12 cellular contexts compared by ENCODE assay signal in the genomic region with DNA sequence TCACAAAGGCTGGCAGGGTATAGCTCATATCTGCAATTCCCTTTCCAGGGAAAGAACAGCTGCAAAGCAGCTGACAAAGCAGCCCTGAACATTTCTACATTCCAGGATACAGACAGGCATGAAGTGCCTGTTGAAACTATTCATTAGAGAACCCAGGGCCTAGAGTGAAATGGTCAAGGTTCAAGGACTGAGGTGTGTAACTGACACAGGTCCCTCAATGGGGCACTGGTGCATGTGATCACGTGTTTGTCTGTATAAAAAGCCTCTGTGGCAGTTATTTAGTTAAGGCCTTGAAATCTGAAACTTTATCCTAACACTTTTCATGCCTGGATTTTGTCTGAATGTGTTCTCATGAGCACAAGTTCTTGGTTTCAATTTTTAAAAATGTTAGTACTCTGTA. TPM values are rescaled to one million over a fixed set of nuclear protein-coding genes. Genes with fewer than 3 reads are reported as not detected.
DNase-seq lines count a peak whose midpoint lies in the region; ATAC-seq, FAIRE-seq and TF ChIP-seq lines count a peak whose summit lies in the region.
"Had no signal": no experiment of that assay in that cellular context is flagged by ENCODE, and none has a peak within 500 bp of the region (broad histone marks: within the 10 kb centered on the region; RNA-seq: fewer than 3 reads in every experiment).

No MANE protein-coding gene starts in this region.

- H3K4me2 ChIP-seq in endothelial cell of umbilical vein (ENCODE audit: insufficient read depth, low read length): no peak overlapping the region

- H3K27ac Mint-ChIP-seq in activated naive CD8-positive, alpha-beta T cell: peak overlapping the region; percentile 34
- no peak overlapping the region for H3K27ac Mint-ChIP-seq in activated naive CD8-positive, alpha-beta T cell treated with anti-CD3 and anti-CD28 coated beads for 36 hours
- H3K27ac Mint-ChIP-seq in memory B cell: peak overlapping the region; percentile 41

- no peak overlapping the region for H3K4me3 Mint-ChIP-seq in activated naive CD8-positive, alpha-beta T cell
- no peak overlapping the region for H3K4me3 Mint-ChIP-seq in activated naive CD8-positive, alpha-beta T cell treated with anti-CD3 and anti-CD28 coated beads for 36 hours
- H3K4me3 Mint-ChIP-seq in memory B cell: no peak overlapping the region

- no peaks in the 10 kb centered on the region for H4K20me1 ChIP-seq in endothelial cell of umbilical vein (replicated peaks; ENCODE audit: control insufficient read depth, extremely low read depth, insufficient read depth, low read length)

- H3K4me3 ChIP-seq in endothelial cell of umbilical vein (replicated peaks in 1 of 3; ENCODE audit: insufficient read depth in 1 of 3, low read depth in 1 of 3, low read length in 3 of 3) (no peak overlapping the region), uterus (no peak overlapping the region)
- H3K4me3 ChIP-seq: Peyer's patch had no signal

- H3K9me3 ChIP-seq in endothelial cell of umbilical vein (replicated peaks; ENCODE audit: control insufficient read depth, insufficient read depth, low read length): no peaks in the 10 kb centered on the region
- no peaks in the 10 kb centered on the region for H3K9me3 ChIP-seq in uterus
- H3K9me3 ChIP-seq: Peyer's patch had no signal

- no peak for DNase-seq in activated naive CD8-positive, alpha-beta T cell treated with anti-CD3 and anti-CD28 coated beads for 36 hours
- DNase-seq in endothelial cell of umbilical vein (ENCODE audit: low read depth, low spot score) (no peak), memory B cell (ENCODE audit: low spot score in 2 of 2) (no peak), uterus (no peak), NCI-H1092 (lab: John Stamatoyannopoulos, UW) (no peak)
- DNase-seq: AML-193, KBM-7, nucleus accumbens had no signal

- no TSS peak for BruUV-seq in endothelial cell of umbilical vein (replicated peaks; lab: Mats Ljungman, UMichigan)

- peaks cover 29% of the 10 kb centered on the region for H3K4me1 Mint-ChIP-seq in activated naive CD8-positive, alpha-beta T cell (ENCODE audit: low read depth)
- peaks cover 34% of the 10 kb centered on the region for H3K4me1 Mint-ChIP-seq in activated naive CD8-positive, alpha-beta T cell treated with anti-CD3 and anti-CD28 coated beads for 36 hours
- peaks cover 25% of the 10 kb centered on the region for H3K4me1 Mint-ChIP-seq in memory B cell

- H3K27ac ChIP-seq in endothelial cell of umbilical vein (ENCODE audit: insufficient read depth, low read depth, low read length) (no peak overlapping the region), uterus (peak overlapping the region; percentile 35 to 69)

- H2AFZ ChIP-seq in endothelial cell of umbilical vein (ENCODE audit: low read depth, low read length): no peak overlapping the region

- H3K9ac ChIP-seq in endothelial cell of umbilical vein (replicated peaks; ENCODE audit: extremely low read depth, insufficient read depth, low read length): no peak overlapping the region

- dilution Hi-C loops in endothelial cell of umbilical vein (cut with MboI; ENCODE audit: extremely low pct_ligation_motif_present, low sequenced_read_pairs): no loop called here

- H3K27me3 ChIP-seq in endothelial cell of umbilical vein (ENCODE audit: control insufficient read depth in 2 of 2, insufficient read depth in 2 of 2, low read length in 2 of 2): no peaks in the 10 kb centered on the region
- H3K27me3 ChIP-seq in uterus: no peaks in the 10 kb centered on the region
- H3K27me3 ChIP-seq: Peyer's patch had no signal

- peaks cover 28% of the 10 kb centered on the region for H3K4me1 ChIP-seq in endothelial cell of umbilical vein (ENCODE audit: control insufficient read depth, extremely low read depth, insufficient read depth, low read length)
- H3K4me1 ChIP-seq in uterus: peaks cover 0 to 14% of the 10 kb centered on the region in 2 donors

- H3K36me3 ChIP-seq in endothelial cell of umbilical vein (ENCODE audit: control insufficient read depth in 2 of 2, extremely low read depth in 1 of 2, insufficient read depth in 2 of 2, low read length in 2 of 2) (peaks cover 30 to 36% of the 10 kb centered on the region in 2 experiments), uterus (no peaks in the 10 kb centered on the region)

- H3K9me1 ChIP-seq in endothelial cell of umbilical vein (replicated peaks; ENCODE audit: control insufficient read depth, extremely low read depth, insufficient read depth, low read length): no peaks in the 10 kb centered on the region

- peaks cover 24% of the 10 kb centered on the region for H3K36me3 Mint-ChIP-seq in activated naive CD8-positive, alpha-beta T cell
- peaks cover 30% of the 10 kb centered on the region for H3K36me3 Mint-ChIP-seq in activated naive CD8-positive, alpha-beta T cell treated with anti-CD3 and anti-CD28 coated beads for 36 hours
- peaks cover 39% of the 10 kb centered on the region for H3K36me3 Mint-ChIP-seq in memory B cell

- POLR2A ChIA-PET in endothelial cell of umbilical vein (lab: Charles Lee): no interaction called here

- no peaks in the 10 kb centered on the region for H3K9me3 Mint-ChIP-seq in activated naive CD8-positive, alpha-beta T cell (ENCODE audit: low read depth)
- no peaks in the 10 kb centered on the region for H3K9me3 Mint-ChIP-seq in activated naive CD8-positive, alpha-beta T cell treated with anti-CD3 and anti-CD28 coated beads for 36 hours
- no peaks in the 10 kb centered on the region for H3K9me3 Mint-ChIP-seq in memory B cell

- CTCF ChIA-PET in endothelial cell of umbilical vein (lab: Charles Lee): no interaction called here

- TF ChIP-seq POLR2A in endothelial cell of umbilical vein (IDR thresholded peaks at IDR 0.05; ENCODE audit: low read depth, low read length): no peak
- no peak for TF ChIP-seq POLR2A in uterus (IDR thresholded peaks at IDR 0.05)

- ATAC-seq in memory B cell (ENCODE audit: low read depth) (no peak), GM18502 (IDR thresholded peaks at IDR 0.05; ENCODE audit: poor library complexity, unreplicated experiment) (no peak), HG03139 (IDR thresholded peaks at IDR 0.05; ENCODE audit: unreplicated experiment) (no peak)

- intact Hi-C loops in endothelial cell of umbilical vein (cut with micrococcal nuclease): loop anchor here (5.0 kb wide), 1 partner anchor 48 kb away; the partner anchor contains the start of genes ANKRD13A and GIT2
- intact Hi-C loops in uterus (cut with DNase I; ENCODE audit: low total_unique reads): no loop called here

- H3K79me2 ChIP-seq in endothelial cell of umbilical vein (ENCODE audit: control insufficient read depth, insufficient read depth, low read length): no peaks in the 10 kb centered on the region

- H3K27me3 Mint-ChIP-seq in activated naive CD8-positive, alpha-beta T cell: no peaks in the 10 kb centered on the region
- no peaks in the 10 kb centered on the region for H3K27me3 Mint-ChIP-seq in activated naive CD8-positive, alpha-beta T cell treated with anti-CD3 and anti-CD28 coated beads for 36 hours
- H3K27me3 Mint-ChIP-seq in memory B cell: no peaks in the 10 kb centered on the region

- peak; percentile 24 for FAIRE-seq in endothelial cell of umbilical vein (lab: Jason Lieb, UNC)

- TF ChIP-seq CTCF in endothelial cell of umbilical vein (IDR thresholded peaks at IDR 0.05; ENCODE audit: extremely low read depth in 1 of 2, insufficient read depth in 1 of 2, low read depth in 1 of 2, low read length in 2 of 2): no peak
- no peak for TF ChIP-seq CTCF in uterus (IDR thresholded peaks at IDR 0.05)

TF ChIP-seq in endothelial cell of umbilical vein, 7 proteins besides CTCF, POLR2A, EP300 and RAD21 (continues in another document):
- TF ChIP-seq, protein P1, sequence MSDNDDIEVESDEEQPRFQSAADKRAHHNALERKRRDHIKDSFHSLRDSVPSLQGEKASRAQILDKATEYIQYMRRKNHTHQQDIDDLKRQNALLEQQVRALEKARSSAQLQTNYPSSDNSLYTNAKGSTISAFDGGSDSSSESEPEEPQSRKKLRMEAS (IDR thresholded peaks at IDR 0.05; ENCODE audit: insufficient read depth, insufficient read length): no peak
- no peak for TF ChIP-seq GATA2 (IDR thresholded peaks at IDR 0.05; ENCODE audit: insufficient read depth, insufficient read length, low read depth, low read length)

RNA-seq across cellular contexts. Expression of gene GIT2, which starts 47.1 kb away (rescaled TPM):
- 10 to 100 TPM; 50.6 to 51.0 TPM for total RNA-seq in activated naive CD8-positive, alpha-beta T cell treated with anti-CD3 and anti-CD28 coated beads for 36 hours
- total RNA-seq in endothelial cell of umbilical vein (67.7 and 77.2 TPM in 2 replicates), uterus (10 to 100 TPM; 30.3 to 55.7 (median 47.0) TPM)
- polyA plus RNA-seq in endothelial cell of umbilical vein: 32.5 and 37.3 TPM in 2 replicates
- polyA plus RNA-seq in endothelial cell of umbilical vein (2011; cell fraction: cytosol; rRNA removed): 34.1 and 34.6 TPM in 2 replicates
- 122 and 128 TPM in 2 replicates for polyA plus RNA-seq in endothelial cell of umbilical vein (2011; cell fraction: nucleus; rRNA removed)
- polyA plus RNA-seq in endothelial cell of umbilical vein (2012): 37.4 and 38.7 TPM in 2 replicates
- 83.4 and 88.7 TPM in 2 replicates for polyA minus RNA-seq in endothelial cell of umbilical vein
- polyA minus RNA-seq in endothelial cell of umbilical vein (2011; cell fraction: cytosol; rRNA and poly(A)+ RNA removed): 10.2 TPM
- 94.9 and 130 TPM in 2 replicates for polyA minus RNA-seq in endothelial cell of umbilical vein (2011; cell fraction: nucleus; rRNA and poly(A)+ RNA removed)

RNA-seq across cellular contexts. Expression of gene TCHP, which starts 49.0 kb away (rescaled TPM):
- 10 to 100 TPM; 22.9 to 24.9 TPM for total RNA-seq in activated naive CD8-positive, alpha-beta T cell treated with anti-CD3 and anti-CD28 coated beads for 36 hours
- total RNA-seq in endothelial cell of umbilical vein (24.3 and 26.0 TPM in 2 replicates), uterus (10 to 100 TPM in 3 of 4 donors, 1 to 10 TPM in 1; 5.9 to 19.0 (median 12.8) TPM)
- 9.4 and 12.9 TPM in 2 replicates for polyA plus RNA-seq in endothelial cell of umbilical vein
- polyA plus RNA-seq in endothelial cell of umbilical vein (2011; cell fraction: cytosol; rRNA removed): 12.1 and 12.5 TPM in 2 replicates
- 42.3 and 50.3 TPM in 2 replicates for polyA plus RNA-seq in endothelial cell of umbilical vein (2011; cell fraction: nucleus; rRNA removed)
- polyA plus RNA-seq in endothelial cell of umbilical vein (2012): 18.5 and 20.5 TPM in 2 replicates
- 8.3 and 13.2 TPM in 2 replicates for polyA minus RNA-seq in endothelial cell of umbilical vein
- polyA minus RNA-seq in endothelial cell of umbilical vein (2011; cell fraction: cytosol; rRNA and poly(A)+ RNA removed): 9.9 TPM
- polyA minus RNA-seq in endothelial cell of umbilical vein (2011; cell fraction: nucleus; rRNA and poly(A)+ RNA removed): 11.3 and 18.9 TPM in 2 replicates

RNA-seq across cellular contexts. Expression of gene ANKRD13A, which starts 50.1 kb away (rescaled TPM):
- total RNA-seq in activated naive CD8-positive, alpha-beta T cell treated with anti-CD3 and anti-CD28 coated beads for 36 hours: 10 to 100 TPM; 36.8 to 43.6 TPM
- total RNA-seq in endothelial cell of umbilical vein (36.2 and 37.0 TPM in 2 replicates), uterus (10 to 100 TPM; 13.1 to 54.3 (median 37.7) TPM)
- 43.9 and 49.8 TPM in 2 replicates for polyA plus RNA-seq in endothelial cell of umbilical vein
- 29.6 and 34.0 TPM in 2 replicates for polyA plus RNA-seq in endothelial cell of umbilical vein (2011; cell fraction: cytosol; rRNA removed)
- polyA plus RNA-seq in endothelial cell of umbilical vein (2011; cell fraction: nucleus; rRNA removed): 60.8 and 83.6 TPM in 2 replicates
- 24.3 and 28.2 TPM in 2 replicates for polyA plus RNA-seq in endothelial cell of umbilical vein (2012)
- 54.7 and 55.6 TPM in 2 replicates for polyA minus RNA-seq in endothelial cell of umbilical vein
- 16.3 TPM for polyA minus RNA-seq in endothelial cell of umbilical vein (2011; cell fraction: cytosol; rRNA and poly(A)+ RNA removed)
- 18.2 and 25.9 TPM in 2 replicates for polyA minus RNA-seq in endothelial cell of umbilical vein (2011; cell fraction: nucleus; rRNA and poly(A)+ RNA removed)
